In genomic region chr3:158140396-158140795, GRCh38 we compare ENCODE assay signal across 23 cellular contexts. TPM values are rescaled to one million over a fixed set of nuclear protein-coding genes. Genes with fewer than 3 reads are reported as not detected.
"Had no signal": no experiment of that assay in that cellular context is flagged by ENCODE, and none has a peak within 500 bp of the region (broad histone marks: within the 10 kb centered on the region; RNA-seq: fewer than 3 reads in every experiment).

No MANE protein-coding gene starts in this region.

- H3K36me3 ChIP-seq: neutrophil, right lobe of liver, uterus had no signal

- H3K4me3 ChIP-seq: heart left ventricle, psoas muscle, right lobe of liver, tibial artery, upper lobe of left lung, uterus had no signal

- ATAC-seq: effector memory CD8-positive, alpha-beta T cell; heart left ventricle; left lobe of liver; naive thymus-derived CD8-positive, alpha-beta T cell; psoas muscle; right lobe of liver; stimulated activated effector memory CD8-positive, alpha-beta T cell treated with anti-CD3 and anti-CD28 coated beads, Interleukin-12 subunit alpha, Interleukin-12 subunit beta, amount 100 ng/mL, for 72 hours had no signal

- H3K27me3 ChIP-seq: heart left ventricle, neutrophil, right lobe of liver, tibial artery, upper lobe of left lung, uterus had no signal

- H3K27ac ChIP-seq: heart left ventricle, neutrophil, psoas muscle, right lobe of liver, tibial artery, upper lobe of left lung, uterus had no signal

- DNase-seq: effector memory CD8-positive, alpha-beta T cell; heart left ventricle; hippocampal formation; kidney glomerular epithelial cell; mammary epithelial cell; naive thymus-derived CD8-positive, alpha-beta T cell; psoas muscle; retina; right lobe of liver; stimulated activated CD4-positive, alpha-beta T cell treated with anti-CD3 and anti-CD28 coated beads, Interleukin-4, amount 100 ng/mL, for 1 hour; stimulated activated CD8-positive, alpha-beta memory T cell treated with anti-CD3 and anti-CD28 coated beads, Interleukin-4, amount 100 ng/mL, for 48 hours; tibial artery; upper lobe of left lung; uterus had no signal

- H3K9me3 ChIP-seq: neutrophil, right lobe of liver, tibial artery, upper lobe of left lung, uterus had no signal

- H3K4me1 ChIP-seq: heart left ventricle, psoas muscle, right lobe of liver, tibial artery, upper lobe of left lung, uterus had no signal

RNA-seq across cellular contexts. Expression of gene SHOX2, which starts 34.2 kb away (rescaled TPM):
- total RNA-seq: epithelial cell of proximal tubule; frontal cortex; glomerular endothelial cell; left lobe of liver; mononuclear cell; naive thymus-derived CD8-positive, alpha-beta T cell; temporal lobe had no signal
- polyA plus RNA-seq: naive thymus-derived CD8-positive, alpha-beta T cell; neural cell had no signal
